Comparison of ENCODE assay signal across 8 cellular contexts in genomic region chr6:31958741-31959739, GRCh38. TPM values are rescaled to one million over a fixed set of nuclear protein-coding genes. Genes with fewer than 3 reads are reported as not detected.
DNase-seq lines count a peak whose midpoint lies in the region; ATAC-seq and TF ChIP-seq lines count a peak whose summit lies in the region.

Gene NELFE (minus strand): TSS chr6:31958971. CDS start chr6:31958446, 525 bp downstream.
Gene SKIC2 (plus strand): TSS chr6:31959175. CDS start chr6:31959193, 18 bp downstream.

- peak within 1 kb of the TSS; percentile 69 for H2AFZ ChIP-seq in ACC112 (ENCODE audit: low read length, unreplicated experiment)

- peaks cover 22% of the 10 kb centered on the region for H3K4me1 ChIP-seq in ACC112 (ENCODE audit: control insufficient read depth, insufficient read depth, low read length, unreplicated experiment)
- peaks cover 0 to 7% of the 10 kb centered on the region in 2 donors for H3K4me1 ChIP-seq in breast epithelium

- peak within 1 kb of the TSS; percentile 89 for H3K4me3 ChIP-seq in ACC112 (ENCODE audit: low read depth, low read length)
- H3K4me3 ChIP-seq in breast epithelium, result peak within 1 kb of the TSS; percentile 78 to 94 (median 83)
- peak within 1 kb of the TSS; percentile 86 for H3K4me3 ChIP-seq in iPS-18c (ENCODE audit: insufficient read depth, low read depth, low read length)
- peak within 1 kb of the TSS; percentile 54 to 96 (median 66) for H3K4me3 ChIP-seq in skin epidermis

- H3K27me3 ChIP-seq in ACC112 (ENCODE audit: insufficient read depth, low read length) (no peaks in the 10 kb centered on the region), breast epithelium (no peaks in the 10 kb centered on the region)

- no peaks in the 10 kb centered on the region for H3K9me3 ChIP-seq in breast epithelium
- H3K9me3 ChIP-seq in iPS-18c (ENCODE audit: control insufficient read depth, insufficient read depth, low read length), result no peaks in the 10 kb centered on the region

- peak; percentile 56 for TF ChIP-seq POLR2A in breast epithelium (IDR thresholded peaks at IDR 0.05)

- peak within 1 kb of the TSS; percentile 50 for H3K27ac ChIP-seq in ACC112 (ENCODE audit: low read depth, low read length)
- peak within 1 kb of the TSS; percentile 73 for H3K27ac ChIP-seq in VCaP
- H3K27ac ChIP-seq in breast epithelium, result peak within 1 kb of the TSS; percentile 87 to 94
- peak within 1 kb of the TSS in 20 of 21 experiments; percentile 63 to 97 (median 86) for H3K27ac ChIP-seq in skin epidermis

- DNase-seq in NCI-H2196 treated with DMSO at 0.1 percent for 48 hours (lab: John Stamatoyannopoulos, UW; ENCODE audit: unreplicated experiment) (peak; percentile 97), breast epithelium (ENCODE audit: low spot score in 2 of 2) (peak; percentile 97 to 98)

- ATAC-seq in GM18870 (IDR thresholded peaks at IDR 0.05; ENCODE audit: unreplicated experiment) (peak; percentile 79), HG03135 (IDR thresholded peaks at IDR 0.05; ENCODE audit: unreplicated experiment) (peak; percentile 94)

- TF ChIP-seq CTCF in VCaP (conservative IDR thresholded peaks at IDR 0.05), result no peak
- TF ChIP-seq CTCF in breast epithelium (IDR thresholded peaks at IDR 0.05), result peak in 1 of 3 donors; percentile 4

- H3K36me3 ChIP-seq in ACC112 (ENCODE audit: insufficient read depth, low read length) (peaks cover 13% of the 10 kb centered on the region), breast epithelium (no peaks in the 10 kb centered on the region)

- intact Hi-C loops in breast epithelium (cut with DNase I; ENCODE audit: low total_unique reads), result loop anchor here (10.0 kb wide), 1 partner anchor 264 kb away; no protein-coding TSS in a partner anchor

- H3K79me2 ChIP-seq in ACC112 (ENCODE audit: control insufficient read depth, insufficient read depth, low read length, unreplicated experiment), result peaks cover 31% of the 10 kb centered on the region

RNA-seq across cellular contexts. Expression of gene NELFE, which starts in this region (rescaled TPM):
- total RNA-seq in breast epithelium, result 10 to 100 TPM; 77.3 to 92.7 (median 90.1) TPM

RNA-seq across cellular contexts. Expression of gene SKIC2, which starts in this region (rescaled TPM):
- 10 to 100 TPM; 30.7 to 46.5 (median 43.9) TPM for total RNA-seq in breast epithelium

Comparison
In these comparisons a context has a peak if more than half of its experiments do, and no peak if none do; other contexts are left out.
1. Peak in every context shown above with its lines: DNase-seq, ATAC-seq, H3K4me3 ChIP-seq and H3K27ac ChIP-seq.